ENCODE assay signal across 9 cellular contexts in the genomic region with DNA sequence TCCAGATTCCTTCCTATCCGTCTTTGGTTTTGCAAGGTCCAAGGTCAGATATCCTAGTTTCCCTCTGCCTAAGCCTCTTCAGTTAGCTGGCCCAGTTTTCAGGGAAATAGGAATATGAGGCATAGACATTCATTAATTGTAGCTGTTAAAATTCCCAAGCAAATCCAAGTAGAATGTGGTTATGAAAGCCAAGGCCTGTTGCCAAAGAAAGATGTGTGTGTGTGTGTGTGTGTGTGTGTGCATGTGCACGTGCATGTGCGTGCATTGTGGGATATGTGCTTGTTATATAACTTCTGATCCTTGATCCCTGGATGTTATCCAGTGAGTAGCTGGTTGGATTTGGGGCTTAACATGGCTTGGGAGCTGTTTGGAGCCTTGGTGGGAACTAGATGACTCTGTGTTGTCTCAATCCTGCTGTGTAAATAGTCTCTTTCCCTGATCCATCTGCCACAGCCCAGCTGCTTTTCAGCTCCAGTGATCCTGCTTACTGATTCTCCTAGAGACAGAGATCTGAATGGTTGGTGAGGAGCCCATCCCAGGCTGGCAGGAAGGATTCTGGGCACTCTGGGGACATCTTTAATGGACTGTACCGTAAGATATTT.
DNase-seq lines count a peak whose midpoint lies in the region; ATAC-seq and TF ChIP-seq lines count a peak whose summit lies in the region.
"Had no signal": no experiment of that assay in that cellular context is flagged by ENCODE, and none has a peak within 500 bp of the region (broad histone marks: within the 10 kb centered on the region; RNA-seq: fewer than 3 reads in every experiment).

No MANE protein-coding gene starts in this region.

- H3K4me3 ChIP-seq in right atrium auricular region: no peak overlapping the region
- H3K4me3 ChIP-seq in lower lobe of right lung: no peak overlapping the region
- no peak overlapping the region for H3K4me3 ChIP-seq in aorta (ENCODE audit: low read length in 2 of 2)
- H3K4me3 ChIP-seq: BLaER1 treated with 17β-estradiol and CSF1 and Interleukin-3, amounts not matched to agents 10 nM and 100 nM had no signal

- TF ChIP-seq CTCF in right atrium auricular region (IDR thresholded peaks at IDR 0.05) (no peak), lower lobe of right lung (IDR thresholded peaks at IDR 0.05) (no peak)

- WGBS in aorta, 2 donors: 20 to 35% methylated on average over 4 of the region's 4 CpGs

- H3K9me3 ChIP-seq in right atrium auricular region (no peaks in the 10 kb centered on the region), lower lobe of right lung (no peaks in the 10 kb centered on the region), aorta (ENCODE audit: control insufficient read depth, low read length) (no peaks in the 10 kb centered on the region)
- H3K9me3 ChIP-seq: BLaER1 treated with 17β-estradiol and CSF1 and Interleukin-3, amounts not matched to agents 10 nM and 100 nM had no signal

- intact Hi-C loops in Right ventricle myocardium superior (cut with DNase I): no loop called here
- intact Hi-C loops in lower lobe of right lung (cut with DNase I): no loop called here
- intact Hi-C loops in aorta (cut with DNase I): no loop called here

- peak; percentile 51 for DNase-seq in Right ventricle myocardium superior
- DNase-seq in right atrium auricular region (ENCODE audit: low spot score): no peak
- peak; percentile 15 for DNase-seq in cerebellar cortex (ENCODE audit: low spot score)
- DNase-seq in lower lobe of right lung: no peak
- no peak for DNase-seq in aorta
- DNase-seq in OCI-M1 (lab: John Stamatoyannopoulos, UW): no peak
- DNase-seq in NCI-H2107 (lab: John Stamatoyannopoulos, UW): no peak

- peak overlapping the region in 1 of 2 donors; percentile 18 for H3K27ac ChIP-seq in right atrium auricular region
- H3K27ac ChIP-seq in lower lobe of right lung: peak overlapping the region; percentile 53
- H3K27ac ChIP-seq in aorta (ENCODE audit: low read depth in 1 of 2, low read length in 2 of 2): no peak overlapping the region
- H3K27ac ChIP-seq: BLaER1 treated with 17β-estradiol and CSF1 and Interleukin-3, amounts not matched to agents 10 nM and 100 nM had no signal

- H3K4me1 ChIP-seq in right atrium auricular region (peaks cover 0 to 8% of the 10 kb centered on the region in 2 donors), lower lobe of right lung (peaks cover 5% of the 10 kb centered on the region), aorta (ENCODE audit: control insufficient read depth in 1 of 2, insufficient read depth in 2 of 2, low read length in 2 of 2) (no peaks in the 10 kb centered on the region)

- peak; percentile 74 for ATAC-seq in Right ventricle myocardium superior (ENCODE audit: poor library complexity)
- ATAC-seq in lower lobe of right lung: peak; percentile 28 to 77
- peak; percentile 73 for ATAC-seq in aorta (ENCODE audit: low FRiP score)
- no peak for ATAC-seq in GM21515 (IDR thresholded peaks at IDR 0.05; ENCODE audit: unreplicated experiment)

- H3K27me3 ChIP-seq in right atrium auricular region (no peaks in the 10 kb centered on the region), lower lobe of right lung (ENCODE audit: low read depth) (no peaks in the 10 kb centered on the region), aorta (ENCODE audit: control insufficient read depth in 1 of 2, insufficient read depth in 2 of 2, low read length in 1 of 2) (no peaks in the 10 kb centered on the region)
- H3K27me3 ChIP-seq: BLaER1 treated with 17β-estradiol and CSF1 and Interleukin-3, amounts not matched to agents 10 nM and 100 nM had no signal

- H3K36me3 ChIP-seq in right atrium auricular region: no peaks in the 10 kb centered on the region
- no peaks in the 10 kb centered on the region for H3K36me3 ChIP-seq in lower lobe of right lung
- H3K36me3 ChIP-seq in aorta (ENCODE audit: control insufficient read depth in 1 of 2, insufficient read depth in 2 of 2, low read length in 1 of 2): no peaks in the 10 kb centered on the region
- H3K36me3 ChIP-seq: BLaER1 treated with 17β-estradiol and CSF1 and Interleukin-3, amounts not matched to agents 10 nM and 100 nM had no signal

Comparison
In these comparisons a context has a peak if more than half of its experiments do, and no peak if none do; other contexts are left out.
1. DNase-seq: peak in Right ventricle myocardium superior (single experiment) and cerebellar cortex (single experiment); none in right atrium auricular region (single experiment), lower lobe of right lung (single experiment), aorta (0 of 2), OCI-M1 (single experiment) and NCI-H2107 (single experiment).